8 cellular contexts compared by ENCODE assay signal in the genomic region with DNA sequence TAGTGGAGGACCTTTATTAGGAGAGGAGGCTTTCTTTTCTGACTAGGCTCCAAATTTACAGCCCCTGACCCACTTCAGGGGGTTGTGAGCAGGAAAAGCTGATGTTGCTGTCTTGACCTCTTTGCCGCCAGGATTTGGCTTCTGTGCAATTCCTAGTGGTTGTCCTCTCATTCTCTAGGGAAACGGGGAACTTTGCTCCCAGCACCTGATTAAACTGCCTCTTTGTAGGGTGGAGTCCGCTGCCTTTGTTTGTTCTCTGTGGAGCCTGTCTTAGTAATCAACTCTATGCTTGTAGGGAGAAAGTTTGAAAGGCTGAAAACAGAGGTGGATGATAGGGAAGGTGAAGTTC. TPM values are rescaled to one million over a fixed set of nuclear protein-coding genes. Genes with fewer than 3 reads are reported as not detected.
DNase-seq lines count a peak whose midpoint lies in the region; ATAC-seq and TF ChIP-seq lines count a peak whose summit lies in the region.

No MANE protein-coding gene starts in this region.

- no peak for TF ChIP-seq EP300 in tibial nerve (IDR thresholded peaks at IDR 0.05)

- no peaks in the 10 kb centered on the region for H3K27me3 Mint-ChIP-seq in activated T-cell treated with anti-CD3 and anti-CD28 coated beads, Interleukin-2, amount 50 U/mL, for 24 hours

- intact Hi-C loops in dorsolateral prefrontal cortex (cut with DNase I), result loop anchor here in 1 of 2 donors (2.0 kb wide), 1 partner anchor 23 kb away; no protein-coding TSS in a partner anchor

- H2AK5ac ChIP-seq in mesendoderm (ENCODE audit: low read length), result peak overlapping the region; percentile 37

- no peaks in the 10 kb centered on the region for H3K27me3 ChIP-seq in Loucy (ENCODE audit: insufficient read depth, low read length, poor library complexity, severe bottlenecking)
- no peaks in the 10 kb centered on the region for H3K27me3 ChIP-seq in dorsolateral prefrontal cortex
- H3K27me3 ChIP-seq in mesendoderm (ENCODE audit: insufficient read depth, low read length, poor library complexity), result no peaks in the 10 kb centered on the region
- no peaks in the 10 kb centered on the region for H3K27me3 ChIP-seq in tibial nerve

- no peak overlapping the region for H4K8ac ChIP-seq in mesendoderm (ENCODE audit: low read depth, low read length)

- H4K5ac ChIP-seq in mesendoderm (ENCODE audit: low read length), result no peak overlapping the region

- peak overlapping the region in 58 of 59 donors; percentile 52 to 95 (median 90) for H3K27ac ChIP-seq in dorsolateral prefrontal cortex
- H3K27ac ChIP-seq in mesendoderm (ENCODE audit: low read depth, low read length), result peak overlapping the region; percentile 92
- H3K27ac ChIP-seq in tibial nerve, result peak overlapping the region; percentile 74 to 96 (median 90)

- no peak overlapping the region for H3K27ac Mint-ChIP-seq in activated T-cell treated with anti-CD3 and anti-CD28 coated beads, Interleukin-2, amount 50 U/mL, for 24 hours

- H3K9me3 Mint-ChIP-seq in activated T-cell treated with anti-CD3 and anti-CD28 coated beads, Interleukin-2, amount 50 U/mL, for 24 hours, result no peaks in the 10 kb centered on the region

- H2BK5ac ChIP-seq in mesendoderm (ENCODE audit: low read length), result peak overlapping the region; percentile 52

- no peaks in the 10 kb centered on the region for H3K36me3 Mint-ChIP-seq in activated T-cell treated with anti-CD3 and anti-CD28 coated beads, Interleukin-2, amount 50 U/mL, for 24 hours (ENCODE audit: low read depth)

- H3K9me3 ChIP-seq in Loucy (ENCODE audit: insufficient read depth, low read depth, low read length), result no peaks in the 10 kb centered on the region
- no peaks in the 10 kb centered on the region for H3K9me3 ChIP-seq in tibial nerve

- no peak for TF ChIP-seq POLR2A in tibial nerve (IDR thresholded peaks at IDR 0.05)

- ATAC-seq in GM18511 (IDR thresholded peaks at IDR 0.05; ENCODE audit: unreplicated experiment), result no peak
- no peak for ATAC-seq in GM21423 (IDR thresholded peaks at IDR 0.05; ENCODE audit: unreplicated experiment)

- H3K4ac ChIP-seq in mesendoderm (ENCODE audit: low read depth, low read length), result peak overlapping the region; percentile 93

- peak overlapping the region; percentile 7 for H2BK120ac ChIP-seq in mesendoderm (ENCODE audit: low read depth, low read length)

- DNase-seq in dorsolateral prefrontal cortex (no peak), mesendoderm (peak; percentile 66), tibial nerve (ENCODE audit: low spot score in 2 of 2) (no peak)
- DNase-seq in activated effector memory CD4-positive, alpha-beta T cell treated with anti-CD3 and anti-CD28 coated beads, Interleukin-2, amount 50 U/mL, for 16 hours, result no peak
- no peak for DNase-seq in activated T-cell treated with anti-CD3 and anti-CD28 coated beads, Interleukin-2, amount 50 U/mL, for 24 hours

- H3K36me3 ChIP-seq in Loucy (ENCODE audit: insufficient read depth, low read length) (no peaks in the 10 kb centered on the region), mesendoderm (ENCODE audit: control insufficient read depth, insufficient read depth, low read length) (no peaks in the 10 kb centered on the region), tibial nerve (no peaks in the 10 kb centered on the region)

- no peak overlapping the region for H3K23ac ChIP-seq in mesendoderm (ENCODE audit: low read length)

- H3K4me2 ChIP-seq in Loucy (ENCODE audit: low read depth, low read length, poor library complexity, severe bottlenecking) (no peak overlapping the region), mesendoderm (ENCODE audit: low read length) (no peak overlapping the region)

- no peak overlapping the region for H2AFZ ChIP-seq in Loucy (ENCODE audit: low read length)

- TF ChIP-seq CTCF in Loucy (conservative IDR thresholded peaks at IDR 0.05; ENCODE audit: low read length) (no peak), dorsolateral prefrontal cortex (IDR thresholded peaks at IDR 0.05 in 54 of 56, conservative IDR thresholded peaks at IDR 0.05 in 2 of 56; ENCODE audit: low read depth in 1 of 56, partially characterized antibody in 56 of 56) (no peak), tibial nerve (IDR thresholded peaks at IDR 0.05) (no peak)

- H3K79me2 ChIP-seq in Loucy (ENCODE audit: insufficient read depth, low read length) (no peaks in the 10 kb centered on the region), mesendoderm (ENCODE audit: control insufficient read depth, insufficient read depth, low read length) (peaks cover 69% of the 10 kb centered on the region)

- peak overlapping the region; percentile 79 for H3K56ac ChIP-seq in mesendoderm (ENCODE audit: low read length)

- H3K4me1 ChIP-seq in Loucy (ENCODE audit: insufficient read depth, low read length, poor library complexity, severe bottlenecking) (peaks cover 33% of the 10 kb centered on the region), mesendoderm (ENCODE audit: control insufficient read depth, low read depth, low read length) (peaks cover 40% of the 10 kb centered on the region), tibial nerve (peaks cover 8 to 98% (median 86%) of the 10 kb centered on the region in 4 donors)

- no peak overlapping the region for H2BK15ac ChIP-seq in mesendoderm (replicated peaks; ENCODE audit: low read depth)

- WGBS in mesendoderm (ENCODE audit: extremely low coverage, insufficient coverage, low lambda C conversion rate), result no CpG with 5 or more reads among the region's 3 CpGs
- 1 to 6% methylated on average over 3 of the region's 3 CpGs for WGBS in tibial nerve, 2 donors

- no peaks in the 10 kb centered on the region for H3F3A ChIP-seq in Loucy (ENCODE audit: low read depth)

- H3K9me2 ChIP-seq in Loucy (replicated peaks; ENCODE audit: low read depth, low read length), result no peaks in the 10 kb centered on the region

- H3K4me1 Mint-ChIP-seq in activated T-cell treated with anti-CD3 and anti-CD28 coated beads, Interleukin-2, amount 50 U/mL, for 24 hours (ENCODE audit: low read depth), result peaks cover 25% of the 10 kb centered on the region

- H3K9ac ChIP-seq in Loucy (ENCODE audit: low read depth, low read length, poor library complexity, severe bottlenecking), result peak overlapping the region; percentile 38
- H3K9ac ChIP-seq in mesendoderm (ENCODE audit: low read length), result peak overlapping the region; percentile 63

- H3K79me1 ChIP-seq in mesendoderm (ENCODE audit: low read length), result no peaks in the 10 kb centered on the region

- H3K4me3 Mint-ChIP-seq in activated T-cell treated with anti-CD3 and anti-CD28 coated beads, Interleukin-2, amount 50 U/mL, for 24 hours, result no peak overlapping the region

- no peak overlapping the region for H3K4me3 ChIP-seq in Loucy (ENCODE audit: low read length, poor library complexity, severe bottlenecking)
- H3K4me3 ChIP-seq in dorsolateral prefrontal cortex, result peak overlapping the region in 50 of 59 donors; percentile 0 to 61 (median 36)
- H3K4me3 ChIP-seq in mesendoderm (ENCODE audit: low read length), result no peak overlapping the region
- peak overlapping the region in 2 of 4 donors; percentile 2 to 26 for H3K4me3 ChIP-seq in tibial nerve

- H4K20me1 ChIP-seq in Loucy (ENCODE audit: insufficient read depth, low read length, poor library complexity, severe bottlenecking), result no peaks in the 10 kb centered on the region

- H3K18ac ChIP-seq in mesendoderm (ENCODE audit: low read length), result peak overlapping the region; percentile 61

RNA-seq across cellular contexts. Expression of gene CTNND1, which starts 16.3 kb away (rescaled TPM):
- 100 to 1,000 TPM in 112 of 120 experiments, 10 to 100 TPM in 8; 92.0 to 159 (median 119) TPM for total RNA-seq in dorsolateral prefrontal cortex
- 105 TPM for polyA plus RNA-seq in mesendoderm (2013, experiment 1 of 2)
- polyA plus RNA-seq in mesendoderm (2013, experiment 2 of 2), result 102 TPM
- 100 to 1,000 TPM; 104 to 128 (median 124) TPM for total RNA-seq in tibial nerve

RNA-seq across cellular contexts. Expression of gene BTBD18, which starts 26.3 kb away (rescaled TPM):
- total RNA-seq in dorsolateral prefrontal cortex (not detected), tibial nerve (not detected)
- polyA plus RNA-seq in mesendoderm (2013, experiment 1 of 2), result 0.01 TPM
- not detected for polyA plus RNA-seq in mesendoderm (2013, experiment 2 of 2)

RNA-seq across cellular contexts. Expression of gene SELENOH, which starts 36.7 kb away (rescaled TPM):
- total RNA-seq in dorsolateral prefrontal cortex (100 to 1,000 TPM in 43 of 120 experiments, 10 to 100 TPM in 77; 48.0 to 151 (median 93.6) TPM), tibial nerve (100 to 1,000 TPM in 3 of 4 donors, 10 to 100 TPM in 1; 78.1 to 146 (median 118) TPM)
- polyA plus RNA-seq in mesendoderm (2013, experiment 1 of 2), result 373 TPM
- 375 TPM for polyA plus RNA-seq in mesendoderm (2013, experiment 2 of 2)

Comparison
In these comparisons a context has a peak if more than half of its experiments do, and no peak if none do; other contexts are left out.
1. H3K4me3 ChIP-seq: peak in dorsolateral prefrontal cortex (50 of 59); none in Loucy (single experiment) and mesendoderm (single experiment).
2. Peak in every context shown above with its lines, with median percentiles within 50 percentile points of each other: H3K27ac ChIP-seq.